23 cellular contexts compared by ENCODE assay signal in the genomic region with DNA sequence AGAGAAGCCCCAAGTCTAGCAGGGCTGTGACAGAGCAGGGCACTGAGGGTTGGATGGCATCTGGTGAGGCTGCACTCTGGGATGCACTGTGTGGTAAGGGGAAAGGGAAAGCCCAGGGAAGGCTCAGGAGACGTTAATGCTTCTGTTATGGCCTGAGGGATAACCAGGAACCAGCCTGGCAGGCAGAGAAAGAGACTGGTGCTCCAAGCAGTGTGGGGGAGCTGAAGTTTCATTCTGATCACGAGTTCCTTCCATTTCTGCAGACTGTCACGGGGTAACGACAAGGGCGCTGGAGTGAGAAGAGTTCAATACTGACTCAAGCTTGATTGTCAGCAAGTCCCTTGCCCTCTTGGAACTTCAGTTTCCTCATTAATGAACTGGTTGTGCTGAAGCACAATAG.
DNase-seq lines count a peak whose midpoint lies in the region; ATAC-seq, FAIRE-seq and TF ChIP-seq lines count a peak whose summit lies in the region.
"Had no signal": no experiment of that assay in that cellular context is flagged by ENCODE, and none has a peak within 500 bp of the region (broad histone marks: within the 10 kb centered on the region; RNA-seq: fewer than 3 reads in every experiment).

No MANE protein-coding gene starts in this region.

- ATAC-seq in GM18519 (IDR thresholded peaks at IDR 0.05; ENCODE audit: low FRiP score, unreplicated experiment) (peak; percentile 65), HG03060 (IDR thresholded peaks at IDR 0.05; ENCODE audit: low read depth, unreplicated experiment) (peak; percentile 46), left lobe of liver (no peak)
- ATAC-seq in stimulated activated memory B cell treated with anti-CD40 and anti-IgM and Interleukin-4, amounts not matched to agents 10 μg/mL and 1 μg/mL and 100 μg/mL, for 72 hours: peak; percentile 68
- ATAC-seq: gastroesophageal sphincter; HCT116; naive thymus-derived CD8-positive, alpha-beta T cell; sciatic nerve had no signal

- no peaks in the 10 kb centered on the region for H3K4me1 ChIP-seq in keratinocyte (ENCODE audit: control insufficient read depth, extremely low read depth, insufficient read depth, low read length)
- H3K4me1 ChIP-seq: gastroesophageal sphincter, parathyroid adenoma had no signal

- no peak overlapping the region for H3K4me3 ChIP-seq in keratinocyte (ENCODE audit: control insufficient read depth in 2 of 3, extremely low read depth in 1 of 3, insufficient read depth in 2 of 3, low read depth in 1 of 3, low read length in 3 of 3)
- H3K4me3 ChIP-seq: gastroesophageal sphincter had no signal

- no peaks in the 10 kb centered on the region for H3K9me3 Mint-ChIP-seq in stimulated activated memory B cell treated with anti-CD40 and anti-IgM and Interleukin-4, amounts not matched to agents 10 μg/mL and 1 μg/mL and 100 μg/mL, for 72 hours
- H3K9me3 Mint-ChIP-seq: activated T-cell treated with anti-CD3 and anti-CD28 coated beads, Interleukin-2, amount 50 U/mL, for 24 hours; naive thymus-derived CD8-positive, alpha-beta T cell had no signal

- FAIRE-seq in keratinocyte (lab: Jason Lieb, UNC): no peak
- FAIRE-seq: kidney had no signal

- no peaks in the 10 kb centered on the region for H3K4me1 Mint-ChIP-seq in stimulated activated memory B cell treated with anti-CD40 and anti-IgM and Interleukin-4, amounts not matched to agents 10 μg/mL and 1 μg/mL and 100 μg/mL, for 72 hours

- no peaks in the 10 kb centered on the region for H3K27me3 ChIP-seq in keratinocyte (ENCODE audit: control insufficient read depth, extremely low read depth, insufficient read depth, low read length)
- H3K27me3 ChIP-seq: gastroesophageal sphincter had no signal

- no peak overlapping the region for H3K9ac ChIP-seq in keratinocyte (ENCODE audit: control insufficient read depth, extremely low read depth, insufficient read depth, low read length)
- H3K9ac ChIP-seq: parathyroid adenoma had no signal

- H3K36me3 ChIP-seq in keratinocyte (ENCODE audit: control insufficient read depth in 2 of 2, extremely low read depth in 1 of 2, insufficient read depth in 2 of 2, low read length in 2 of 2): no peaks in the 10 kb centered on the region
- H3K36me3 ChIP-seq: gastroesophageal sphincter had no signal

- no peaks in the 10 kb centered on the region for H3K9me3 ChIP-seq in keratinocyte (ENCODE audit: control insufficient read depth, low read depth, low read length)
- H3K9me3 ChIP-seq: gastroesophageal sphincter had no signal

- dilution Hi-C loops in keratinocyte (cut with MboI; ENCODE audit: extremely low pct_ligation_motif_present, low sequenced_read_pairs): no loop called here

- no peak overlapping the region for H3K27ac ChIP-seq in keratinocyte (ENCODE audit: control insufficient read depth, insufficient read depth, low read length)
- H3K27ac ChIP-seq: gastroesophageal sphincter, parathyroid adenoma had no signal

- H3K27me3 Mint-ChIP-seq in stimulated activated memory B cell treated with anti-CD40 and anti-IgM and Interleukin-4, amounts not matched to agents 10 μg/mL and 1 μg/mL and 100 μg/mL, for 72 hours: no peaks in the 10 kb centered on the region
- H3K27me3 Mint-ChIP-seq: activated T-cell treated with anti-CD3 and anti-CD28 coated beads, Interleukin-2, amount 50 U/mL, for 24 hours; brain; naive thymus-derived CD8-positive, alpha-beta T cell had no signal

- no peaks in the 10 kb centered on the region for H4K20me1 ChIP-seq in keratinocyte (ENCODE audit: control insufficient read depth, extremely low read depth, insufficient read depth, low read length)

- CTCF ChIA-PET in HEK293T (lab: Yijun Ruan, JAX): no interaction called here

- H2AFZ ChIP-seq in keratinocyte (ENCODE audit: control insufficient read depth, low read length): peak overlapping the region; percentile 12
- H2AFZ ChIP-seq: parathyroid adenoma had no signal

- H3K27ac Mint-ChIP-seq in stimulated activated memory B cell treated with anti-CD40 and anti-IgM and Interleukin-4, amounts not matched to agents 10 μg/mL and 1 μg/mL and 100 μg/mL, for 72 hours: no peak overlapping the region
- H3K27ac Mint-ChIP-seq: activated T-cell treated with anti-CD3 and anti-CD28 coated beads, Interleukin-2, amount 50 U/mL, for 24 hours; brain; naive thymus-derived CD8-positive, alpha-beta T cell had no signal

- H3K4me3 Mint-ChIP-seq in stimulated activated memory B cell treated with anti-CD40 and anti-IgM and Interleukin-4, amounts not matched to agents 10 μg/mL and 1 μg/mL and 100 μg/mL, for 72 hours: no peak overlapping the region
- H3K4me3 Mint-ChIP-seq: activated T-cell treated with anti-CD3 and anti-CD28 coated beads, Interleukin-2, amount 50 U/mL, for 24 hours; brain; naive thymus-derived CD8-positive, alpha-beta T cell had no signal

- no peak overlapping the region for H3K4me2 ChIP-seq in keratinocyte (ENCODE audit: control insufficient read depth, extremely low read depth, insufficient read depth, low read depth, low read length)

- POLR2A ChIA-PET in HEK293T (lab: Yijun Ruan, JAX): no interaction called here

- no peak for TF ChIP-seq CTCF in keratinocyte (optimal IDR thresholded peaks at IDR 0.05 in 1 of 3, IDR thresholded peaks at IDR 0.05 in 1 of 3, conservative IDR thresholded peaks at IDR 0.05 in 1 of 3; ENCODE audit: extremely low read depth in 1 of 3, insufficient read depth in 2 of 3, low read length in 3 of 3)

- DNase-seq in keratinocyte (ENCODE audit: low read depth, low spot score) (no peak), HEK293T (ENCODE audit: extremely low spot score) (no peak), pons (ENCODE audit: low spot score) (no peak), left lobe of liver (ENCODE audit: low spot score) (no peak)
- DNase-seq: activated CD4-positive, CD25-positive, alpha-beta regulatory T cell; activated T-cell treated with anti-CD3 and anti-CD28 coated beads, Interleukin-2, amount 50 U/mL, for 24 hours; DMS153; effector memory CD4-positive, alpha-beta T cell; GF-D8; Karpas-422; kidney; naive thymus-derived CD8-positive, alpha-beta T cell; NCI-H1694 treated with DMSO at 0.1 percent for 48 hours; NCI-H748 treated with DMSO at 0.1 percent for 48 hours; T-helper 9 cell had no signal

- no peaks in the 10 kb centered on the region for H3K79me2 ChIP-seq in keratinocyte (ENCODE audit: control insufficient read depth, insufficient read depth, low read length)
- H3K79me2 ChIP-seq: parathyroid adenoma had no signal

- no peaks in the 10 kb centered on the region for H3K9me1 ChIP-seq in keratinocyte (ENCODE audit: control insufficient read depth, extremely low read depth, insufficient read depth, low read length)

- no peaks in the 10 kb centered on the region for H3K36me3 Mint-ChIP-seq in stimulated activated memory B cell treated with anti-CD40 and anti-IgM and Interleukin-4, amounts not matched to agents 10 μg/mL and 1 μg/mL and 100 μg/mL, for 72 hours
- H3K36me3 Mint-ChIP-seq: naive thymus-derived CD8-positive, alpha-beta T cell had no signal

TF ChIP-seq in HEK293T, 16 proteins besides CTCF, POLR2A, EP300 and RAD21:
- TF ChIP-seq L3MBTL2 (conservative IDR thresholded peaks at IDR 0.05) (no peak), NFRKB (IDR thresholded peaks at IDR 0.05) (no peak), FOXK2 (IDR thresholded peaks at IDR 0.05) (no peak), LEF1 (IDR thresholded peaks at IDR 0.05; ENCODE audit: borderline replicate concordance) (no peak), FOXA1 (IDR thresholded peaks at IDR 0.05) (no peak)
